8 cellular contexts compared by ENCODE assay signal in genomic region chr11:114399490-114399889, GRCh38. TPM values are rescaled to one million over a fixed set of nuclear protein-coding genes. Genes with fewer than 3 reads are reported as not detected.
DNase-seq lines count a peak whose midpoint lies in the region; ATAC-seq and TF ChIP-seq lines count a peak whose summit lies in the region.

No MANE protein-coding gene starts in this region.

- H3K9me3 ChIP-seq in SJSA1 (replicated peaks) (no peaks in the 10 kb centered on the region), psoas muscle (no peaks in the 10 kb centered on the region)

- peak overlapping the region; percentile 99 for H3K27ac ChIP-seq in SJSA1
- peak overlapping the region; percentile 93 for H3K27ac ChIP-seq in foreskin keratinocyte
- H3K27ac ChIP-seq in psoas muscle = peak overlapping the region; percentile 98

- TF ChIP-seq CTCF in GM12864 (IDR thresholded peaks at IDR 0.05; ENCODE audit: low read depth, low read length, missing control alignments) (no peak), foreskin keratinocyte (conservative IDR thresholded peaks at IDR 0.05) (no peak), psoas muscle (IDR thresholded peaks at IDR 0.05) (no peak)

- no peak for ATAC-seq in foreskin keratinocyte
- ATAC-seq in psoas muscle = peak in 3 of 4 donors; percentile 13 to 17 (median 14)
- ATAC-seq in GM19397 (IDR thresholded peaks at IDR 0.05; ENCODE audit: unreplicated experiment) = no peak
- no peak for ATAC-seq in HG03139 (IDR thresholded peaks at IDR 0.05; ENCODE audit: unreplicated experiment)

- 12 to 16% (median 16%) methylated on average over 7 of the region's 7 CpGs for WGBS in psoas muscle, 3 donors

- H3K4me3 ChIP-seq in GM12864 (ENCODE audit: low read depth, low read length) (peak overlapping the region; percentile 94), SJSA1 (peak overlapping the region; percentile 71), psoas muscle (peak overlapping the region; percentile 88)

- DNase-seq in GM12864 (ENCODE audit: low read depth) (no peak), SJSA1 (ENCODE audit: low read depth in 1 of 2, low spot score in 2 of 2) (no peak), foreskin keratinocyte (no peak), psoas muscle (no peak), DMS 273 treated with DMSO at 0.1 percent for 48 hours (lab: John Stamatoyannopoulos, UW) (no peak)
- DNase-seq in stimulated activated naive CD4-positive, alpha-beta T cell treated with Interleukin-2 at 50 U/mL for 16 hours (lab: John Stamatoyannopoulos, UW) = no peak

- peaks cover 27% of the 10 kb centered on the region for H3K36me3 ChIP-seq in SJSA1
- H3K36me3 ChIP-seq in psoas muscle (ENCODE audit: insufficient read depth in 1 of 2, low read depth in 1 of 2) = peaks cover 5 to 13% of the 10 kb centered on the region in 2 donors

- intact Hi-C loops in psoas muscle (cut with DNase I) = loop anchor here in 1 of 2 donors (5.0 kb wide), 1 partner anchor 52 kb away; no protein-coding TSS in a partner anchor

- no peaks in the 10 kb centered on the region for H3K27me3 ChIP-seq in SJSA1 (replicated peaks)
- no peaks in the 10 kb centered on the region for H3K27me3 ChIP-seq in foreskin keratinocyte
- H3K27me3 ChIP-seq in psoas muscle (ENCODE audit: insufficient read depth in 3 of 3, low read length in 2 of 3) = no peaks in the 10 kb centered on the region

- H3K4me1 ChIP-seq in SJSA1 (replicated peaks) (peaks cover 28% of the 10 kb centered on the region), foreskin keratinocyte (peaks cover 22% of the 10 kb centered on the region), psoas muscle (peaks cover 23% of the 10 kb centered on the region)

RNA-seq across cellular contexts. Expression of gene C11orf71, which starts 0.8 kb away (rescaled TPM):
- total RNA-seq in SJSA1 (2014; rRNA removed; shearing (Covaris generic)) = 1.5 and 4.8 TPM in 2 replicates
- total RNA-seq in foreskin keratinocyte (1.2 and 1.3 TPM in 2 replicates), psoas muscle (10 to 100 TPM in 3 of 4 donors, 1 to 10 TPM in 1; 7.8 to 18.1 (median 11.5) TPM)
- polyA plus RNA-seq in foreskin keratinocyte (1.8 and 2.4 TPM in 2 replicates), psoas muscle (10 to 100 TPM in 1 of 3 donors, 1 to 10 TPM in 2; 3.4 to 13.1 (median 5.0) TPM)

RNA-seq across cellular contexts. Expression of gene RBM7, which starts 1.0 kb away (rescaled TPM):
- total RNA-seq in SJSA1 (2014; rRNA removed; shearing (Covaris generic)) = 24.2 and 37.5 TPM in 2 replicates
- total RNA-seq in foreskin keratinocyte = 27.1 and 27.3 TPM in 2 replicates
- polyA plus RNA-seq in foreskin keratinocyte = 13.7 and 16.2 TPM in 2 replicates
- 10 to 100 TPM in 3 of 4 donors, 1 to 10 TPM in 1; 9.1 to 24.1 (median 17.3) TPM for total RNA-seq in psoas muscle
- polyA plus RNA-seq in psoas muscle = 10 to 100 TPM; 13.7 to 21.7 (median 18.5) TPM

RNA-seq across cellular contexts. Expression of gene REXO2, which starts 39.8 kb away (rescaled TPM):
- 119 and 259 TPM in 2 replicates for total RNA-seq in SJSA1 (2014; rRNA removed; shearing (Covaris generic))
- total RNA-seq in foreskin keratinocyte (174 and 177 TPM in 2 replicates), psoas muscle (10 to 100 TPM; 44.1 to 77.4 (median 61.9) TPM)
- polyA plus RNA-seq in foreskin keratinocyte (177 and 183 TPM in 2 replicates), psoas muscle (10 to 100 TPM; 57.4 to 67.8 (median 67.5) TPM)

Comparison
In these comparisons a context has a peak if more than half of its experiments do, and no peak if none do; other contexts are left out.
1. ATAC-seq: peak in psoas muscle (3 of 4); none in foreskin keratinocyte (single experiment), GM19397 (single experiment) and HG03139 (single experiment).
2. Peak in every context shown above with its lines, with median percentiles within 50 percentile points of each other: H3K4me3 ChIP-seq and H3K27ac ChIP-seq.